Comparison of ENCODE assay signal across 21 cellular contexts in genomic region chr2:77391119-77391518, GRCh38.
A peak's percentile ranks its signal among the peaks of the same experiment; 100 is the strongest.
DNase-seq lines count a peak whose midpoint lies in the region; ATAC-seq lines count a peak whose summit lies in the region.
"Had no signal": no experiment of that assay in that cellular context is flagged by ENCODE, and none has a peak within 500 bp of the region (broad histone marks: within the 10 kb centered on the region; RNA-seq: fewer than 3 reads in every experiment).

No MANE protein-coding gene starts in this region.

- peak; percentile 24 for DNase-seq in DMS79 (lab: John Stamatoyannopoulos, UW)
- no peak for DNase-seq in DMS79 treated with DMSO at 0.1 percent for 48 hours (lab: John Stamatoyannopoulos, UW)
- peak; percentile 4 for DNase-seq in NCI-H510A treated with DMSO at 0.1 percent for 48 hours (lab: John Stamatoyannopoulos, UW)
- no peak for DNase-seq in NCI-H510A (lab: John Stamatoyannopoulos, UW)
- peak; percentile 9 for DNase-seq in HT-29 (ENCODE audit: low spot score)
- DNase-seq in NCI-H526 treated with DMSO at 0.1 percent for 48 hours (lab: John Stamatoyannopoulos, UW) = peak; percentile 16
- no peak for DNase-seq in H7
- DNase-seq: 8988T; ACHN; Caco-2; CD4-positive, CD25-positive, alpha-beta regulatory T cell; CD8-positive, alpha-beta T cell; DMS153; EL; GDM1; GOT3; HCEC 1CT had no signal

- H3K4me3 ChIP-seq in H7 (ENCODE audit: insufficient read depth, low read depth, low read length) = no peak overlapping the region
- H3K4me3 ChIP-seq: A549, BLaER1, GM12878 had no signal

- H3K36me3 ChIP-seq in H7 (replicated peaks; ENCODE audit: control insufficient read depth, insufficient read depth, low read length) = no peaks in the 10 kb centered on the region
- H3K36me3 ChIP-seq: BLaER1 had no signal

- no peaks in the 10 kb centered on the region for H3K27me3 ChIP-seq in H7 (ENCODE audit: control insufficient read depth, insufficient read depth, low read length)
- H3K27me3 ChIP-seq: BLaER1 had no signal

- no peak for ATAC-seq in GM18867 (IDR thresholded peaks at IDR 0.05; ENCODE audit: unreplicated experiment)
- ATAC-seq: A549; CD8-positive, alpha-beta T cell; GM12878 had no signal

Comparison
In these comparisons a context has a peak if more than half of its experiments do, and no peak if none do; other contexts are left out.
1. DNase-seq: peak in DMS79 (single experiment), NCI-H510A treated with DMSO at 0.1 percent for 48 hours (single experiment), HT-29 (single experiment) and NCI-H526 treated with DMSO at 0.1 percent for 48 hours (single experiment); none in DMS79 treated with DMSO at 0.1 percent for 48 hours (single experiment), NCI-H510A (single experiment) and H7 (single experiment).